ENCODE assay signal across 2 cellular contexts in genomic region chr7:143264196-143264568, GRCh38. TPM values are rescaled to one million over a fixed set of nuclear protein-coding genes. Genes with fewer than 3 reads are reported as not detected.
DNase-seq lines count a peak whose midpoint lies in the region; FAIRE-seq and TF ChIP-seq lines count a peak whose summit lies in the region.
"Not testable (repeated sequence)": the region's sequence is repeated elsewhere in the genome, so short reads cannot be mapped to it uniquely, and the experiment has no call there.

No MANE protein-coding gene starts in this region.

- not testable (repeated sequence) for FAIRE-seq in bronchial epithelial cell (lab: Jason Lieb, UNC)

- H3K27ac ChIP-seq in tibial artery = peak overlapping the region; percentile 84 to 87

- H3K27me3 ChIP-seq in bronchial epithelial cell (ENCODE audit: control insufficient read depth, insufficient read depth, low read length); tibial artery: not testable (repeated sequence)

- TF ChIP-seq CTCF in bronchial epithelial cell (IDR thresholded peaks at IDR 0.05; ENCODE audit: insufficient read depth, low read length, severe bottlenecking); tibial artery (IDR thresholded peaks at IDR 0.05): not testable (repeated sequence)

- H3K36me3 ChIP-seq in bronchial epithelial cell (ENCODE audit: control insufficient read depth, insufficient read depth, low read length) (peaks cover 16% of the 10 kb centered on the region), tibial artery (peaks cover 19 to 24% (median 24%) of the 10 kb centered on the region in 3 donors)

- intact Hi-C loops in tibial artery (cut with DNase I; ENCODE audit: low total_unique reads) = not testable (repeated sequence)

- H3K9me3 ChIP-seq in tibial artery = not testable (repeated sequence)

- H3K4me1 ChIP-seq in tibial artery = peaks cover 0 to 21% (median 11%) of the 10 kb centered on the region in 4 donors

- not testable (repeated sequence) for DNase-seq in bronchial epithelial cell (ENCODE audit: low read depth); tibial artery

- H3K4me3 ChIP-seq in bronchial epithelial cell (ENCODE audit: low read depth, low read length) = peak overlapping the region; percentile 66
- H3K4me3 ChIP-seq in tibial artery = peak overlapping the region; percentile 81 to 88

RNA-seq across cellular contexts. Expression of gene GSTK1, which starts 0.9 kb away (rescaled TPM):
- 60.6 and 69.9 TPM in 2 replicates for total RNA-seq in bronchial epithelial cell

RNA-seq across cellular contexts. Expression of gene TMEM139, which starts 20.6 kb away (rescaled TPM):
- 1.0 and 3.7 TPM in 2 replicates for total RNA-seq in bronchial epithelial cell

RNA-seq across cellular contexts. Expression of gene CASP2, which starts 24.0 kb away (rescaled TPM):
- total RNA-seq in bronchial epithelial cell = 6.8 and 9.6 TPM in 2 replicates

RNA-seq across cellular contexts. Expression of gene TAS2R40, which starts 42.3 kb away (rescaled TPM):
- total RNA-seq in bronchial epithelial cell = not detected in 2 replicates

RNA-seq across cellular contexts. Expression of gene CLCN1, which starts 51.7 kb away (rescaled TPM):
- under 0.01 and 0.13 TPM in 2 replicates for total RNA-seq in bronchial epithelial cell
